ENCODE assay signal across 13 cellular contexts in the genomic region with DNA sequence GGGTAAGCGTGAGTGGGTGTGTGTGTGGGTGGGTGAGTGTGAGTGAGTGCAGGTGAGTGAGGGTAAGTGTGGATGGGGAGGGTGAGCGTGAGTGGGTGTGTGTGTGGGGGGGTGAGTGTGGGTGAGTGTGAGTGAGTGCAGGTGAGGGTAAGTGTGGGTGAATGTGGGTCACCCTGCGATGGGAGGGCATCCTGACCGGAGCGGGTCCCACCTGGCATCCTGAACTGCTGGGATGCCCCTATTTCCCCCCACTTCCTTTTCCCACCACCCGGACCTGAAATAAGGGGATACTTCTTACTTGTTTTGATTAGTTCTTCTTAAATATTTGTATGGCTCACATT. TPM values are rescaled to one million over a fixed set of nuclear protein-coding genes. Genes with fewer than 3 reads are reported as not detected.
DNase-seq lines count a peak whose midpoint lies in the region; ATAC-seq, FAIRE-seq and TF ChIP-seq lines count a peak whose summit lies in the region.
"Had no signal": no experiment of that assay in that cellular context is flagged by ENCODE, and none has a peak within 500 bp of the region (broad histone marks: within the 10 kb centered on the region; RNA-seq: fewer than 3 reads in every experiment).

No MANE protein-coding gene starts in this region.

- H2BK15ac ChIP-seq in H1 (ENCODE audit: low read length) = no peak overlapping the region; the same call in 1 of the 2 replicates

- H3K56ac ChIP-seq in H1 (replicated peaks; ENCODE audit: insufficient read length, low read depth, low read length) = peak overlapping the region; percentile 62

- no peak overlapping the region for H3K4me3 ChIP-seq in HEK293 (ENCODE audit: low read depth, low read length)
- no peak overlapping the region for H3K4me3 ChIP-seq in HL-60 (replicated peaks; ENCODE audit: insufficient read depth, low read length)
- H3K4me3 ChIP-seq in H1 (ENCODE audit: extremely low read depth in 1 of 4, insufficient read depth in 2 of 4, low read depth in 3 of 4, low read length in 4 of 4) = no peak overlapping the region
- H3K4me3 ChIP-seq in neutrophil (ENCODE audit: low read depth in 1 of 2, low read length in 1 of 2) = no peak overlapping the region
- H3K4me3 ChIP-seq: A549, GM23248 had no signal

- no peak overlapping the region for H3K14ac ChIP-seq in H1 (ENCODE audit: insufficient read length)

- POLR2A ChIA-PET in HEK293 (lab: Yijun Ruan, JAX) = no interaction called here
- POLR2A ChIA-PET in H1 (lab: Charles Lee; ENCODE audit: partially characterized antibody) = no interaction called here

- WGBS in H1 (ENCODE audit: extremely low coverage in 1 of 2, insufficient coverage in 1 of 2, insufficient read length in 1 of 2, insufficient replicate concordance in 2 of 2, low coverage in 1 of 2, low lambda C conversion rate in 2 of 2, missing lambda C conversion rate in 1 of 2), 2 experiments = 91% methylated on average over 4 of the region's 6 CpGs; no CpG with 5 or more reads in 1 of the 2 experiments

- TF ChIP-seq RAD21 in H1 (IDR thresholded peaks at IDR 0.05 in 1 of 2, conservative IDR thresholded peaks at IDR 0.05 in 1 of 2; ENCODE audit: low read depth in 2 of 2, low read length in 2 of 2) = no peak

- no peak overlapping the region for H2BK12ac ChIP-seq in H1 (ENCODE audit: low read depth, low read length)

- H3K27me3 ChIP-seq in HL-60 (ENCODE audit: insufficient read depth, poor library complexity, severe bottlenecking) (no peaks in the 10 kb centered on the region), H1 (replicated peaks in 1 of 4; ENCODE audit: control insufficient read depth in 3 of 4, extremely low read depth in 1 of 4, insufficient read depth in 3 of 4, low read length in 3 of 4) (no peaks in the 10 kb centered on the region), neutrophil (no peaks in the 10 kb centered on the region)

- peaks cover 10% of the 10 kb centered on the region; the same call in 1 of the 2 replicates for H3K23me2 ChIP-seq in H1 (ENCODE audit: low read depth, low read length)

- no peak overlapping the region for H3K23ac ChIP-seq in H1 (ENCODE audit: insufficient read length)

- no peak for TF ChIP-seq CTCF in HEK293 (tag by site-specific recombination; IDR thresholded peaks at IDR 0.05)
- TF ChIP-seq CTCF in HL-60 (IDR thresholded peaks at IDR 0.05; ENCODE audit: insufficient read depth, low read length) = no peak
- no peak for TF ChIP-seq CTCF in H1 (IDR thresholded peaks at IDR 0.05; ENCODE audit: control extremely low read depth in 1 of 3, insufficient read depth in 1 of 3, low read depth in 1 of 3, low read length in 3 of 3)
- no peak for TF ChIP-seq CTCF in neutrophil (IDR thresholded peaks at IDR 0.05)

- peaks cover 0 to 1% of the 10 kb centered on the region in 2 experiments for H4K20me1 ChIP-seq in H1 (replicated peaks in 1 of 2; ENCODE audit: control insufficient read depth in 1 of 2, insufficient read depth in 2 of 2, low read length in 2 of 2)

- H2AFZ ChIP-seq in H1 (ENCODE audit: low read length) = no peak overlapping the region
- H2AFZ ChIP-seq: GM23248 had no signal

- TF ChIP-seq EP300 in H1 (IDR thresholded peaks at IDR 0.05; ENCODE audit: borderline replicate concordance in 1 of 2, low read depth in 2 of 2, low read length in 2 of 2) = no peak

- TF ChIP-seq POLR2A in H1 (IDR thresholded peaks at IDR 0.05; ENCODE audit: control extremely low read depth in 1 of 2, low read depth in 2 of 2, low read length in 2 of 2) = no peak

- no peak overlapping the region for H3K4me2 ChIP-seq in H1 (ENCODE audit: insufficient read depth in 1 of 2, low read depth in 2 of 2, low read length in 2 of 2)
- H3K4me2 ChIP-seq: A549 had no signal

- no peak overlapping the region for H2BK20ac ChIP-seq in H1 (ENCODE audit: low read length)

- H3K9ac ChIP-seq in H1 (replicated peaks in 1 of 4; ENCODE audit: extremely low read depth in 1 of 4, low read depth in 3 of 4, low read length in 3 of 4) = no peak overlapping the region
- H3K9ac ChIP-seq: GM23248 had no signal

- H3K36me3 ChIP-seq in HEK293 (ENCODE audit: control insufficient read depth in 2 of 2, insufficient read depth in 1 of 2, low read length in 2 of 2) = no peaks in the 10 kb centered on the region
- H3K36me3 ChIP-seq in H1 (ENCODE audit: control insufficient read depth in 2 of 4, insufficient read depth in 4 of 4, low read length in 3 of 4) = no peaks in the 10 kb centered on the region
- H3K36me3 ChIP-seq in neutrophil = no peaks in the 10 kb centered on the region

- no peak overlapping the region for H2BK120ac ChIP-seq in H1 (replicated peaks; ENCODE audit: low read depth, low read length)

- H4K8ac ChIP-seq in H1 (ENCODE audit: extremely low read depth, insufficient read depth, low read length) = no peak overlapping the region

- H2BK5ac ChIP-seq in H1 (ENCODE audit: low read depth, low read length) = no peak overlapping the region

- H3K4ac ChIP-seq in H1 (replicated peaks; ENCODE audit: insufficient read length, low read depth, low read length) = no peak overlapping the region

- H3K9me3 ChIP-seq in HEK293 (ENCODE audit: control insufficient read depth, insufficient read depth, low read depth, low read length) (no peaks in the 10 kb centered on the region), H1 (ENCODE audit: insufficient read depth in 2 of 2, low read depth in 1 of 2, low read length in 1 of 2) (peaks cover 0 to 4% of the 10 kb centered on the region in 2 experiments; a peak in 2 of 4 replicates), neutrophil (no peaks in the 10 kb centered on the region)
- H3K9me3 ChIP-seq: A549, Caco-2 had no signal

- no peak overlapping the region for H4K5ac ChIP-seq in H1 (ENCODE audit: insufficient read length, low read depth, low read length)

- FAIRE-seq in H1 (lab: Jason Lieb, UNC) = no peak
- FAIRE-seq: A549 had no signal

- CTCF ChIA-PET in HEK293 (lab: Yijun Ruan, JAX) (no interaction called here), H1 (lab: Charles Lee; ENCODE audit: partially characterized antibody) (no interaction called here)

- H4K91ac ChIP-seq in H1 (replicated peaks; ENCODE audit: insufficient read length, low read length) = no peak overlapping the region

- DNase-seq in HL-60 (ENCODE audit: low read depth in 1 of 2, low spot score in 1 of 2) (no peak), H1 (ENCODE audit: low read depth in 1 of 2, low spot score in 2 of 2) (no peak), NCI-H187 treated with DMSO at 0.1 percent for 48 hours (lab: John Stamatoyannopoulos, UW) (no peak)
- no peak for DNase-seq in central memory CD4-positive, alpha-beta T cell
- DNase-seq: Caco-2; CD8-positive, alpha-beta memory T cell; GM23248; H7 had no signal

- H3K79me1 ChIP-seq in H1 (ENCODE audit: low read depth, low read length) = no peaks in the 10 kb centered on the region

- H2AK5ac ChIP-seq in H1 (ENCODE audit: low read depth, low read length) = no peak overlapping the region

- no peaks in the 10 kb centered on the region for H3K79me2 ChIP-seq in H1 (ENCODE audit: control insufficient read depth in 1 of 2, insufficient read depth in 2 of 2, low read length in 2 of 2)

- ATAC-seq in GM18907 (IDR thresholded peaks at IDR 0.05; ENCODE audit: unreplicated experiment) = no peak
- no peak for ATAC-seq in GM21367 (IDR thresholded peaks at IDR 0.05; ENCODE audit: unreplicated experiment)

- no peaks in the 10 kb centered on the region for H3K4me1 ChIP-seq in HEK293 (ENCODE audit: control insufficient read depth, insufficient read depth, low read length)
- H3K4me1 ChIP-seq in H1 (replicated peaks in 1 of 4; ENCODE audit: control insufficient read depth in 3 of 4, insufficient read depth in 4 of 4, low read length in 3 of 4) = no peaks in the 10 kb centered on the region
- peaks cover 11 to 15% of the 10 kb centered on the region in 2 experiments for H3K4me1 ChIP-seq in neutrophil (ENCODE audit: control insufficient read depth in 1 of 2, insufficient read depth in 1 of 2, low read depth in 1 of 2, low read length in 1 of 2)
- H3K4me1 ChIP-seq: A549, Caco-2 had no signal

- no peak overlapping the region for H3K18ac ChIP-seq in H1 (ENCODE audit: extremely low read depth, low read length)

- H3K27ac ChIP-seq in HEK293 (ENCODE audit: extremely low read depth, low read depth, low read length) = no peak overlapping the region
- peak overlapping the region; percentile 46 for H3K27ac ChIP-seq in HL-60 (replicated peaks)
- H3K27ac ChIP-seq in H1 (ENCODE audit: low read depth, low read length) = no peak overlapping the region
- peak overlapping the region; percentile 54 for H3K27ac ChIP-seq in neutrophil
- H3K27ac ChIP-seq: A549, GM23248 had no signal

TF ChIP-seq in H1, 55 proteins besides CTCF, POLR2A, EP300 and RAD21:
- no peak for TF ChIP-seq SAP30 (IDR thresholded peaks at IDR 0.05; ENCODE audit: insufficient read depth, insufficient replicate concordance, low read length)
- no peak for TF ChIP-seq POLR2AphosphoS5 (IDR thresholded peaks at IDR 0.05; ENCODE audit: low read depth, low read length)
TF ChIP-seq in H1: peak in this region for 0.

RNA-seq across cellular contexts. Expression of a gene that starts 49.5 kb away (rescaled TPM):
- 14.8 and 16.1 TPM in 2 replicates for total RNA-seq in H1 (2021; fragmentation: NEBNext Ultra II Directional; extraction: Animal tissue kit (Norgen Biotek cat#: 25700))
- 5.1 and 5.7 TPM in 2 replicates for polyA plus RNA-seq in H1 (2011; rRNA removed)
- 15.3 TPM for polyA plus RNA-seq in H1 (2011; cell fraction: cytosol; rRNA removed)
- polyA plus RNA-seq in H1 (2011; cell fraction: nucleus; rRNA removed) = 4.0 TPM
- 15.0 to 20.4 TPM (median 17.0 TPM) in 4 replicates for polyA plus RNA-seq in H1 (2012, experiment 1 of 2)
- polyA plus RNA-seq in H1 (2012, experiment 2 of 2) = 4.2 TPM
- polyA plus RNA-seq in H1 (2013, experiment 1 of 2) = 19.0 TPM
- polyA plus RNA-seq in H1 (2013, experiment 2 of 2) = 20.5 TPM
- polyA minus RNA-seq in H1 (2011; rRNA and poly(A)+ RNA removed) = 1.9 and 2.3 TPM in 2 replicates
- polyA minus RNA-seq in H1 (2011; cell fraction: cytosol; rRNA and poly(A)+ RNA removed) = 6.2 TPM
- 5.1 TPM for polyA minus RNA-seq in H1 (2011; cell fraction: nucleus; rRNA and poly(A)+ RNA removed)

Comparison
In these comparisons a context has a peak if more than half of its experiments do, and no peak if none do; other contexts are left out.
1. H3K27ac ChIP-seq: peak in HL-60 (single experiment) and neutrophil (single experiment); none in HEK293 (single experiment) and H1 (single experiment).